Comparison of ENCODE assay signal across 23 cellular contexts in genomic region chr7:142628945-142629344, GRCh38.
"Had no signal": no experiment of that assay in that cellular context is flagged by ENCODE, and none has a peak within 500 bp of the region (broad histone marks: within the 10 kb centered on the region; RNA-seq: fewer than 3 reads in every experiment).

No MANE protein-coding gene starts in this region.

- H3K79me2 ChIP-seq: hepatocyte had no signal

- H3K4me1 ChIP-seq: left ventricle myocardium inferior, right atrium auricular region, suprapubic skin, tibial artery, uterus had no signal

- ATAC-seq: naive thymus-derived CD4-positive, alpha-beta T cell; natural killer cell treated with Interleukin-12 subunit alpha and Interleukin-12 subunit beta and Interleukin-15 and Interleukin-18, amount 100 ng/mL, for 72 hours; sciatic nerve; stimulated activated effector memory CD8-positive, alpha-beta T cell treated with anti-CD3 and anti-CD28 coated beads, Interleukin-12 subunit alpha, Interleukin-12 subunit beta, amount 100 ng/mL, for 72 hours had no signal

- H3K9me3 ChIP-seq: ovary, right atrium auricular region, spleen, suprapubic skin, thoracic aorta, tibial artery, uterus had no signal

- H3K36me3 Mint-ChIP-seq: mesothelial cell of epicardium; naive thymus-derived CD4-positive, alpha-beta T cell; natural killer cell treated with Interleukin-12 subunit alpha and Interleukin-12 subunit beta and Interleukin-15 and Interleukin-18, amount 100 ng/mL, for 72 hours; stimulated activated effector memory CD8-positive, alpha-beta T cell treated with anti-CD3 and anti-CD28 coated beads, Interleukin-12 subunit alpha, Interleukin-12 subunit beta, amount 100 ng/mL, for 72 hours had no signal

- H3K27me3 ChIP-seq: ovary, right atrium auricular region, uterus had no signal

- H3K4me2 ChIP-seq: hepatocyte had no signal

- H3K36me3 ChIP-seq: left ventricle myocardium inferior, ovary, right atrium auricular region, spleen, suprapubic skin, thoracic aorta, tibial artery, uterus had no signal

- H3K27ac Mint-ChIP-seq: mesothelial cell of epicardium; naive thymus-derived CD4-positive, alpha-beta T cell; natural killer cell treated with Interleukin-12 subunit alpha and Interleukin-12 subunit beta and Interleukin-15 and Interleukin-18, amount 100 ng/mL, for 72 hours; progenitor cell of endocrine pancreas; stimulated activated effector memory CD8-positive, alpha-beta T cell treated with anti-CD3 and anti-CD28 coated beads, Interleukin-12 subunit alpha, Interleukin-12 subunit beta, amount 100 ng/mL, for 72 hours; stimulated activated naive CD8-positive, alpha-beta T cell treated with anti-CD3 and anti-CD28 coated beads, Interleukin-15, Interleukin-2, amounts not matched to agents 100 ng/mL and 50 ng/mL, for 24 hours had no signal

- FAIRE-seq: small intestine had no signal

- H3K27ac ChIP-seq: hepatocyte, left ventricle myocardium inferior, ovary, right atrium auricular region, spleen, suprapubic skin, thoracic aorta, tibial artery, uterus had no signal

- H3K4me3 ChIP-seq: hepatocyte, left ventricle myocardium inferior, lung, ovary, right atrium auricular region, spleen, suprapubic skin, thoracic aorta, tibial artery, uterus had no signal

- H3K4me3 Mint-ChIP-seq: mesothelial cell of epicardium; naive thymus-derived CD4-positive, alpha-beta T cell; natural killer cell treated with Interleukin-12 subunit alpha and Interleukin-12 subunit beta and Interleukin-15 and Interleukin-18, amount 100 ng/mL, for 72 hours; stimulated activated effector memory CD8-positive, alpha-beta T cell treated with anti-CD3 and anti-CD28 coated beads, Interleukin-12 subunit alpha, Interleukin-12 subunit beta, amount 100 ng/mL, for 72 hours; stimulated activated naive CD8-positive, alpha-beta T cell treated with anti-CD3 and anti-CD28 coated beads, Interleukin-15, Interleukin-2, amounts not matched to agents 100 ng/mL and 50 ng/mL, for 24 hours had no signal

- H3K4me1 Mint-ChIP-seq: mesothelial cell of epicardium had no signal

- H2AFZ ChIP-seq: hepatocyte had no signal

- H3K27me3 Mint-ChIP-seq: stimulated activated naive CD8-positive, alpha-beta T cell treated with anti-CD3 and anti-CD28 coated beads, Interleukin-15, Interleukin-2, amounts not matched to agents 100 ng/mL and 50 ng/mL, for 24 hours had no signal

- H3K9me3 Mint-ChIP-seq: mesothelial cell of epicardium; natural killer cell treated with Interleukin-12 subunit alpha and Interleukin-12 subunit beta and Interleukin-15 and Interleukin-18, amount 100 ng/mL, for 72 hours; stimulated activated effector memory CD8-positive, alpha-beta T cell treated with anti-CD3 and anti-CD28 coated beads, Interleukin-12 subunit alpha, Interleukin-12 subunit beta, amount 100 ng/mL, for 72 hours; stimulated activated naive CD8-positive, alpha-beta T cell treated with anti-CD3 and anti-CD28 coated beads, Interleukin-15, Interleukin-2, amounts not matched to agents 100 ng/mL and 50 ng/mL, for 24 hours had no signal

- DNase-seq: islet precursor cell; left ventricle myocardium inferior; mesendoderm; naive thymus-derived CD4-positive, alpha-beta T cell; ovary; small intestine; spleen; stimulated activated CD4-positive, alpha-beta T cell treated with anti-CD3 and anti-CD28 coated beads, Interleukin-4, amount 100 ng/mL, for 24 hours; stimulated activated naive CD4-positive, alpha-beta T cell; tibial artery; trophoblast cell; uterus had no signal
